8 cellular contexts compared by ENCODE assay signal in genomic region chr11:125063429-125064043, GRCh38. TPM values are rescaled to one million over a fixed set of nuclear protein-coding genes. Genes with fewer than 3 reads are reported as not detected.
DNase-seq lines count a peak whose midpoint lies in the region; ATAC-seq, FAIRE-seq and TF ChIP-seq lines count a peak whose summit lies in the region.

No MANE protein-coding gene starts in this region.

- H3K4me1 Mint-ChIP-seq in MCF 10A (ENCODE audit: insufficient read depth, unreplicated experiment) = no peaks in the 10 kb centered on the region

- H3K36me3 Mint-ChIP-seq in MCF 10A (ENCODE audit: insufficient read depth, unreplicated experiment) = no peaks in the 10 kb centered on the region

- peak; percentile 31 for ATAC-seq in GM19395 (IDR thresholded peaks at IDR 0.05; ENCODE audit: unreplicated experiment)
- peak; percentile 19 for ATAC-seq in HG03460 (IDR thresholded peaks at IDR 0.05; ENCODE audit: unreplicated experiment)
- peak; percentile 51 for ATAC-seq in HepG2
- ATAC-seq in HG03442 (IDR thresholded peaks at IDR 0.05; ENCODE audit: unreplicated experiment) = no peak

- no peaks in the 10 kb centered on the region for H3K9me3 Mint-ChIP-seq in MCF 10A (ENCODE audit: unreplicated experiment)

- H3K4me3 ChIP-seq in HepG2 (replicated peaks in 1 of 3; ENCODE audit: insufficient read depth in 1 of 3, low read depth in 2 of 3, low read length in 3 of 3) (peak overlapping the region; percentile 66 to 78 (median 72)), thyroid gland (replicated peaks in 1 of 3) (peak overlapping the region; percentile 19 to 72 (median 56))

- peak overlapping the region; percentile 60 for H2AFZ ChIP-seq in HepG2 (ENCODE audit: low read length)

- H3K27ac ChIP-seq in HepG2 (ENCODE audit: extremely low read length, insufficient read depth, low read length) (no peak overlapping the region), thyroid gland (peak overlapping the region in 1 of 3 donors; percentile 20)

- no peaks in the 10 kb centered on the region for H3K79me2 ChIP-seq in HepG2 (ENCODE audit: insufficient read depth, low read length)

- no peak for TF ChIP-seq CTCF in MCF 10A (IDR thresholded peaks at IDR 0.05; ENCODE audit: unreplicated experiment)
- no peak for TF ChIP-seq CTCF in HepG2 (CRISPR knock-in tag; IDR thresholded peaks at IDR 0.05)
- TF ChIP-seq CTCF in thyroid gland (IDR thresholded peaks at IDR 0.05) = no peak

- H3K27me3 ChIP-seq in HepG2 (ENCODE audit: control insufficient read depth in 1 of 2, insufficient read depth in 2 of 2, low read length in 2 of 2) = no peaks in the 10 kb centered on the region; a peak in 1 of 5 replicates
- no peaks in the 10 kb centered on the region for H3K27me3 ChIP-seq in thyroid gland

- no peaks in the 10 kb centered on the region for H3K36me3 ChIP-seq in HepG2 (replicated peaks in 1 of 2; ENCODE audit: control insufficient read depth in 1 of 2, insufficient read depth in 2 of 2, low read length in 2 of 2)
- H3K36me3 ChIP-seq in thyroid gland = no peaks in the 10 kb centered on the region

- TF ChIP-seq POLR2A in HepG2 (IDR thresholded peaks at IDR 0.05; ENCODE audit: insufficient read depth in 1 of 2, low read depth in 2 of 2, low read length in 2 of 2) (no peak), thyroid gland (IDR thresholded peaks at IDR 0.05) (no peak)

- H4K20me1 ChIP-seq in HepG2 (ENCODE audit: insufficient read depth, low read length) = no peaks in the 10 kb centered on the region

- H3K4me3 Mint-ChIP-seq in MCF 10A (ENCODE audit: unreplicated experiment) = peak overlapping the region; percentile 86

- no peak for FAIRE-seq in HepG2 (lab: Jason Lieb, UNC)

- H3K9me3 ChIP-seq in HepG2 (ENCODE audit: low read length) (no peaks in the 10 kb centered on the region), thyroid gland (no peaks in the 10 kb centered on the region)

- TF ChIP-seq RAD21 in HepG2 (CRISPR knock-in tag; IDR thresholded peaks at IDR 0.05) = no peak

- no peak for TF ChIP-seq EP300 in HepG2 (IDR thresholded peaks at IDR 0.05; ENCODE audit: low read depth in 2 of 2, low read length in 2 of 2)
- TF ChIP-seq EP300 in HepG2 (CRISPR knock-in tag; IDR thresholded peaks at IDR 0.05; ENCODE audit: borderline replicate concordance) = no peak

- H3K4me1 ChIP-seq in HepG2 (ENCODE audit: insufficient read depth, low read length) (peaks cover 57% of the 10 kb centered on the region), thyroid gland (peaks cover 8 to 9% of the 10 kb centered on the region in 2 donors)

- H3K27me3 Mint-ChIP-seq in MCF 10A (ENCODE audit: insufficient read depth, unreplicated experiment) = no peaks in the 10 kb centered on the region

- intact Hi-C loops in MCF 10A (cut with micrococcal nuclease) = loop anchor here (1.0 to 5.0 kb wide), 2 partner anchors 49 to 78 kb away; partner anchors contain the start of gene TMEM218
- intact Hi-C loops in HepG2 (cut with micrococcal nuclease; ENCODE audit: unreplicated experiment) = loop anchor here (1.0 kb wide), 1 partner anchor 48 kb away; the partner anchor contains the start of gene TMEM218
- intact Hi-C loops in thyroid gland (cut with DNase I) = no loop called here

- no peak overlapping the region for H3K27ac Mint-ChIP-seq in MCF 10A (ENCODE audit: low read depth, unreplicated experiment)

- peak; percentile 53 for DNase-seq in CD1c-positive myeloid dendritic cell (ENCODE audit: extremely low spot score)
- DNase-seq in MCF 10A (ENCODE audit: unreplicated experiment) = no peak
- no peak for DNase-seq in HepG2 (ENCODE audit: low spot score)
- no peak for DNase-seq in thyroid gland
- no peak for DNase-seq in cerebellar cortex (ENCODE audit: low spot score)

- CTCF ChIA-PET in MCF 10A (lab: Yijun Ruan, JAX) (interaction anchor here (0.7 to 2.3 kb wide), 8 partner anchors 11 to 292 kb away, joined by 3 to 11 read pairs (median 4); no protein-coding TSS in a partner anchor), HepG2 (lab: Yijun Ruan, JAX; ENCODE audit: low intra/inter-chr PET ratio, low total read pairs) (no interaction called here)

- peak overlapping the region; percentile 90 for H3K4me2 ChIP-seq in HepG2 (ENCODE audit: low read depth, low read length)

- POLR2A ChIA-PET in MCF 10A (lab: Yijun Ruan, JAX) = interaction anchor here (0.7 to 1.6 kb wide), 5 partner anchors 13 to 506 kb away, joined by 3 to 6 read pairs (median 3); partner anchors contain the start of genes EI24, MSANTD2 and TMEM218
- POLR2A ChIA-PET in HepG2 (lab: Yijun Ruan, JAX) = interaction anchor here (0.9 to 1.3 kb wide), 2 partner anchors 8 to 9 kb away, joined by 3 to 5 read pairs; no protein-coding TSS in a partner anchor

- in situ Hi-C loops in HepG2 (cut with HindIII; ENCODE audit: extremely low pct_ligation_motif_present, low pct_unique_long_range_greater_than_20kb) = no loop called here

- H3K9ac ChIP-seq in HepG2 (ENCODE audit: insufficient read depth, low read depth, low read length) = peak overlapping the region; percentile 60; the same call in 1 of the 2 replicates

- BruUV-seq in MCF 10A (replicated peaks; lab: Mats Ljungman, UMichigan) = no TSS peak
- no TSS peak for BruUV-seq in HepG2 (replicated peaks; lab: Mats Ljungman, UMichigan)

- WGBS in HepG2 (ENCODE audit: low lambda C conversion rate) = 3% methylated on average over 6 of the region's 38 CpGs
- 4 to 24% methylated on average over 3 to 31 of the region's 38 CpGs for WGBS in thyroid gland, 2 donors

TF ChIP-seq in HepG2, 621 proteins besides CTCF, POLR2A, EP300 and RAD21 (continues in another document):
- TF ChIP-seq ZNF678 (CRISPR knock-in tag; IDR thresholded peaks at IDR 0.05) = 0 out of 2 replicates have a peak, but pooled peaks have one; percentile 3

RNA-seq across cellular contexts. Expression of gene SLC37A2, which starts 0.4 kb away (rescaled TPM):
- total RNA-seq in MCF 10A (2022) = 5.2 and 7.8 TPM in 2 replicates
- 1.8 and 4.6 TPM in 2 replicates for total RNA-seq in HepG2 (2016; rRNA removed; fragmentation: Illumina TruSeq; extraction: Trizol)
- 0.30 and 0.53 TPM in 2 replicates for total RNA-seq in HepG2 (2016; cell fraction: cytosol; rRNA removed; fragmentation: Illumina TruSeq; extraction: Trizol; ENCODE audit: low read depth)
- 1.9 and 5.8 TPM in 2 replicates for total RNA-seq in HepG2 (2016; cell fraction: insoluble cytoplasmic fraction; rRNA removed; fragmentation: Illumina TruSeq; extraction: Trizol)
- 1.7 TPM in 2 replicates for total RNA-seq in HepG2 (2016; cell fraction: membrane; rRNA removed; fragmentation: Illumina TruSeq; extraction: Trizol)
- total RNA-seq in HepG2 (2016; cell fraction: nucleus; rRNA removed; fragmentation: Illumina TruSeq; extraction: Trizol) = 5.8 and 6.3 TPM in 2 replicates
- polyA plus RNA-seq in HepG2 (2011; rRNA removed) = 3.8 and 7.1 TPM in 2 replicates
- polyA plus RNA-seq in HepG2 (2011; cell fraction: cytosol; rRNA removed) = 3.3 and 6.2 TPM in 2 replicates
- polyA plus RNA-seq in HepG2 (2011; cell fraction: nucleus; rRNA removed) = 9.4 and 27.0 TPM in 2 replicates
- 1.3 and 1.8 TPM in 2 replicates for polyA plus RNA-seq in HepG2 (2012)
- polyA plus RNA-seq in HepG2 (2016; cell fraction: cytosol; fragmentation: Illumina TruSeq; extraction: Trizol; ENCODE audit: low read depth) = 0.51 and 0.58 TPM in 2 replicates
- 1.9 and 2.2 TPM in 2 replicates for polyA plus RNA-seq in HepG2 (2016; cell fraction: insoluble cytoplasmic fraction; fragmentation: Illumina TruSeq; extraction: Trizol; ENCODE audit: low read depth)
- polyA plus RNA-seq in HepG2 (2016; cell fraction: membrane; fragmentation: Illumina TruSeq; extraction: Trizol; ENCODE audit: low read depth) = 0.93 and 1.1 TPM in 2 replicates
- 8.4 and 9.8 TPM in 2 replicates for polyA plus RNA-seq in HepG2 (2016; cell fraction: nucleus; fragmentation: Illumina TruSeq; extraction: Trizol; ENCODE audit: insufficient read depth, low read depth)
- 0.26 and 16.3 TPM in 2 replicates for polyA minus RNA-seq in HepG2 (2011; rRNA and poly(A)+ RNA removed; ENCODE audit: low replicate concordance)
- polyA minus RNA-seq in HepG2 (2011; cell fraction: cytosol; rRNA and poly(A)+ RNA removed) = 2.0 and 4.0 TPM in 2 replicates
- polyA minus RNA-seq in HepG2 (2011; cell fraction: nucleus; rRNA and poly(A)+ RNA removed) = 2.7 and 5.3 TPM in 2 replicates
- total RNA-seq in thyroid gland = 1 to 10 TPM; 2.1 to 3.6 (median 3.4) TPM

RNA-seq across cellular contexts. Expression of gene TMEM218, which starts 47.9 kb away (rescaled TPM):
- total RNA-seq in MCF 10A (2022) (21.1 and 31.3 TPM in 2 replicates), HepG2 (2016; rRNA removed; fragmentation: Illumina TruSeq; extraction: Trizol) (14.0 and 14.2 TPM in 2 replicates), thyroid gland (10 to 100 TPM; 24.2 to 31.5 (median 26.1) TPM)
- 5.2 and 7.3 TPM in 2 replicates for total RNA-seq in HepG2 (2016; cell fraction: cytosol; rRNA removed; fragmentation: Illumina TruSeq; extraction: Trizol; ENCODE audit: low read depth)
- 14.1 and 16.1 TPM in 2 replicates for total RNA-seq in HepG2 (2016; cell fraction: insoluble cytoplasmic fraction; rRNA removed; fragmentation: Illumina TruSeq; extraction: Trizol)
- total RNA-seq in HepG2 (2016; cell fraction: membrane; rRNA removed; fragmentation: Illumina TruSeq; extraction: Trizol) = 11.0 and 12.9 TPM in 2 replicates
- total RNA-seq in HepG2 (2016; cell fraction: nucleus; rRNA removed; fragmentation: Illumina TruSeq; extraction: Trizol) = 11.0 and 11.8 TPM in 2 replicates
- 10.0 and 11.8 TPM in 2 replicates for polyA plus RNA-seq in HepG2 (2011; rRNA removed)
- polyA plus RNA-seq in HepG2 (2011; cell fraction: cytosol; rRNA removed) = 12.9 and 14.2 TPM in 2 replicates
- polyA plus RNA-seq in HepG2 (2011; cell fraction: nucleus; rRNA removed) = 12.0 TPM in 2 replicates
- 8.4 and 10.1 TPM in 2 replicates for polyA plus RNA-seq in HepG2 (2012)
- polyA plus RNA-seq in HepG2 (2016; cell fraction: cytosol; fragmentation: Illumina TruSeq; extraction: Trizol; ENCODE audit: low read depth) = 4.6 and 6.0 TPM in 2 replicates
- 12.6 and 16.7 TPM in 2 replicates for polyA plus RNA-seq in HepG2 (2016; cell fraction: insoluble cytoplasmic fraction; fragmentation: Illumina TruSeq; extraction: Trizol; ENCODE audit: low read depth)
- polyA plus RNA-seq in HepG2 (2016; cell fraction: membrane; fragmentation: Illumina TruSeq; extraction: Trizol; ENCODE audit: low read depth) = 7.0 and 10.1 TPM in 2 replicates
- polyA plus RNA-seq in HepG2 (2016; cell fraction: nucleus; fragmentation: Illumina TruSeq; extraction: Trizol; ENCODE audit: insufficient read depth, low read depth) = 16.2 and 19.0 TPM in 2 replicates
- 4.5 and 7.8 TPM in 2 replicates for polyA minus RNA-seq in HepG2 (2011; rRNA and poly(A)+ RNA removed; ENCODE audit: low replicate concordance)
- polyA minus RNA-seq in HepG2 (2011; cell fraction: cytosol; rRNA and poly(A)+ RNA removed) = 2.6 and 3.8 TPM in 2 replicates
- polyA minus RNA-seq in HepG2 (2011; cell fraction: nucleus; rRNA and poly(A)+ RNA removed) = 8.1 and 9.7 TPM in 2 replicates
